ENCODE assay signal across 24 cellular contexts in genomic region chr5:129114539-129115193, GRCh38. TPM values are rescaled to one million over a fixed set of nuclear protein-coding genes. Genes with fewer than 3 reads are reported as not detected.
DNase-seq lines count a peak whose midpoint lies in the region; ATAC-seq lines count a peak whose summit lies in the region.
"Had no signal": no experiment of that assay in that cellular context is flagged by ENCODE, and none has a peak within 500 bp of the region (broad histone marks: within the 10 kb centered on the region; RNA-seq: fewer than 3 reads in every experiment).

No MANE protein-coding gene starts in this region.

- H3K27ac ChIP-seq in naive thymus-derived CD4-positive, alpha-beta T cell (ENCODE audit: low read depth, low read length) = no peak overlapping the region
- H3K27ac ChIP-seq: 22Rv1; BLaER1 treated with 17β-estradiol and CSF1 and Interleukin-3, amounts not matched to agents 10 nM and 100 nM; RWPE1; SK-N-MC had no signal

- CTCF ChIA-PET in naive thymus-derived CD4-positive, alpha-beta T cell (lab: Charles Lee) = no interaction called here

- H3K4me1 Mint-ChIP-seq in activated naive CD8-positive, alpha-beta T cell treated with anti-CD3 and anti-CD28 coated beads, Interleukin-2, amount 10 ng/mL, durations not matched to agents 7 days and 5 days = peaks cover 4% of the 10 kb centered on the region
- H3K4me1 Mint-ChIP-seq in activated naive CD8-positive, alpha-beta T cell treated with anti-CD3 and anti-CD28 coated beads for 36 hours = peaks cover 3% of the 10 kb centered on the region
- peaks cover 9% of the 10 kb centered on the region for H3K4me1 Mint-ChIP-seq in T-helper 17 cell
- peaks cover 0 to 1% (median 0%) of the 10 kb centered on the region in 7 donors for H3K4me1 Mint-ChIP-seq in naive thymus-derived CD4-positive, alpha-beta T cell

- DNase-seq in activated CD4-positive, CD25-positive, alpha-beta regulatory T cell (lab: John Stamatoyannopoulos, UW) = no peak
- no peak for DNase-seq in activated naive CD8-positive, alpha-beta T cell treated with anti-CD3 and anti-CD28 coated beads, Interleukin-2, amount 10 ng/mL, durations not matched to agents 7 days and 5 days
- no peak for DNase-seq in activated naive CD8-positive, alpha-beta T cell treated with anti-CD3 and anti-CD28 coated beads for 36 hours
- DNase-seq in T-helper 17 cell = no peak
- DNase-seq in naive thymus-derived CD4-positive, alpha-beta T cell = no peak
- DNase-seq in HAP-1 (ENCODE audit: low spot score in 2 of 2) = no peak
- DNase-seq in activated effector memory CD4-positive, alpha-beta T cell treated with anti-CD3 and anti-CD28 coated beads, Interleukin-2, amount 50 U/mL, for 16 hours = no peak
- DNase-seq: ACHN; DMS79; H7; MV-4-11; NCI-H1105 treated with DMSO at 0.1 percent for 48 hours; NCI-H2029 treated with DMSO at 0.1 percent for 48 hours; NCI-H226; NCI-H524; NCI-H774; NK-92 treated with Interleukin-12 subunit alpha and Interleukin-12 subunit beta, amount 100 ng/mL, for 24 hours; SHP77 treated with DMSO at 0.1 percent for 48 hours had no signal

- ATAC-seq in activated CD4-positive, CD25-positive, alpha-beta regulatory T cell treated with anti-CD3 and anti-CD28 coated beads, Interleukin-2, amount 50 U/mL, for 24 hours = peak; percentile 72 to 91
- no peak for ATAC-seq in activated naive CD8-positive, alpha-beta T cell treated with anti-CD3 and anti-CD28 coated beads, Interleukin-2, amount 10 ng/mL, durations not matched to agents 7 days and 5 days (ENCODE audit: low read depth)
- peak; percentile 86 for ATAC-seq in T-helper 17 cell
- ATAC-seq in naive thymus-derived CD4-positive, alpha-beta T cell = peak; percentile 22

- H3K27me3 ChIP-seq in naive thymus-derived CD4-positive, alpha-beta T cell (ENCODE audit: control insufficient read depth in 2 of 2, insufficient read depth in 2 of 2, low read length in 2 of 2) = no peaks in the 10 kb centered on the region
- H3K27me3 ChIP-seq in HAP-1 (ENCODE audit: low read depth) = no peaks in the 10 kb centered on the region
- H3K27me3 ChIP-seq: BLaER1 treated with 17β-estradiol and CSF1 and Interleukin-3, amounts not matched to agents 10 nM and 100 nM had no signal

- no peaks in the 10 kb centered on the region for H3K36me3 Mint-ChIP-seq in activated naive CD8-positive, alpha-beta T cell treated with anti-CD3 and anti-CD28 coated beads, Interleukin-2, amount 10 ng/mL, durations not matched to agents 7 days and 5 days
- peaks cover 1% of the 10 kb centered on the region for H3K36me3 Mint-ChIP-seq in activated naive CD8-positive, alpha-beta T cell treated with anti-CD3 and anti-CD28 coated beads for 36 hours
- H3K36me3 Mint-ChIP-seq in T-helper 17 cell (ENCODE audit: low read depth) = peaks cover 3% of the 10 kb centered on the region
- H3K36me3 Mint-ChIP-seq in naive thymus-derived CD4-positive, alpha-beta T cell = peaks cover 0 to 35% (median 10%) of the 10 kb centered on the region in 5 donors

- in situ Hi-C loops in HAP-1 (cut with MboI; ENCODE audit: low sequenced_read_pairs) = no loop called here

- H3K9me3 Mint-ChIP-seq in activated naive CD8-positive, alpha-beta T cell treated with anti-CD3 and anti-CD28 coated beads, Interleukin-2, amount 10 ng/mL, durations not matched to agents 7 days and 5 days = no peaks in the 10 kb centered on the region
- H3K9me3 Mint-ChIP-seq in activated naive CD8-positive, alpha-beta T cell treated with anti-CD3 and anti-CD28 coated beads for 36 hours = no peaks in the 10 kb centered on the region
- H3K9me3 Mint-ChIP-seq in naive thymus-derived CD4-positive, alpha-beta T cell = no peaks in the 10 kb centered on the region
- H3K9me3 Mint-ChIP-seq: IgD-negative memory B cell had no signal

- H3K9me3 ChIP-seq in T-helper 17 cell (ENCODE audit: control insufficient read depth, low read length, poor library complexity, severe bottlenecking) (no peaks in the 10 kb centered on the region), HAP-1 (no peaks in the 10 kb centered on the region)
- H3K9me3 ChIP-seq in naive thymus-derived CD4-positive, alpha-beta T cell (ENCODE audit: control insufficient read depth in 2 of 3, low read length in 3 of 3) = no peaks in the 10 kb centered on the region
- H3K9me3 ChIP-seq: BLaER1 treated with 17β-estradiol and CSF1 and Interleukin-3, amounts not matched to agents 10 nM and 100 nM had no signal

- H3K36me3 ChIP-seq in naive thymus-derived CD4-positive, alpha-beta T cell (ENCODE audit: control insufficient read depth in 2 of 3, insufficient read depth in 3 of 3, low read length in 3 of 3) = peaks cover 0 to 8% (median 0%) of the 10 kb centered on the region in 3 experiments
- 0 out of 2 replicates have a peak, but pooled peaks cover 2% of the 10 kb centered on the region for H3K36me3 ChIP-seq in HAP-1 (replicated peaks)

- H3K4me3 Mint-ChIP-seq in activated naive CD8-positive, alpha-beta T cell treated with anti-CD3 and anti-CD28 coated beads, Interleukin-2, amount 10 ng/mL, durations not matched to agents 7 days and 5 days = no peak overlapping the region
- H3K4me3 Mint-ChIP-seq in activated naive CD8-positive, alpha-beta T cell treated with anti-CD3 and anti-CD28 coated beads for 36 hours = no peak overlapping the region
- peak overlapping the region; percentile 55 for H3K4me3 Mint-ChIP-seq in T-helper 17 cell
- no peak overlapping the region for H3K4me3 Mint-ChIP-seq in naive thymus-derived CD4-positive, alpha-beta T cell
- H3K4me3 Mint-ChIP-seq: IgD-negative memory B cell had no signal

- H3K27me3 Mint-ChIP-seq in activated naive CD8-positive, alpha-beta T cell treated with anti-CD3 and anti-CD28 coated beads, Interleukin-2, amount 10 ng/mL, durations not matched to agents 7 days and 5 days = no peaks in the 10 kb centered on the region
- H3K27me3 Mint-ChIP-seq in activated naive CD8-positive, alpha-beta T cell treated with anti-CD3 and anti-CD28 coated beads for 36 hours = no peaks in the 10 kb centered on the region
- H3K27me3 Mint-ChIP-seq in T-helper 17 cell = no peaks in the 10 kb centered on the region
- no peaks in the 10 kb centered on the region for H3K27me3 Mint-ChIP-seq in naive thymus-derived CD4-positive, alpha-beta T cell
- H3K27me3 Mint-ChIP-seq: IgD-negative memory B cell had no signal

- no peaks in the 10 kb centered on the region for H3K4me1 ChIP-seq in naive thymus-derived CD4-positive, alpha-beta T cell (ENCODE audit: control insufficient read depth in 2 of 2, insufficient read depth in 2 of 2, low read length in 2 of 2)
- no peaks in the 10 kb centered on the region; the same call in 1 of the 2 replicates for H3K4me1 ChIP-seq in HAP-1

- H3K4me3 ChIP-seq in naive thymus-derived CD4-positive, alpha-beta T cell (ENCODE audit: low read length) = no peak overlapping the region
- no peak overlapping the region for H3K4me3 ChIP-seq in HAP-1
- H3K4me3 ChIP-seq: BLaER1 treated with 17β-estradiol and CSF1 and Interleukin-3, amounts not matched to agents 10 nM and 100 nM; SK-N-MC had no signal

- POLR2A ChIA-PET in activated naive CD8-positive, alpha-beta T cell treated with anti-CD3 and anti-CD28 coated beads, Interleukin-2, amount 10 ng/mL, durations not matched to agents 7 days and 5 days (lab: Charles Lee) = interaction anchor here (0.7 kb wide), 1 partner anchor 19 kb away, joined by 4 read pairs; no protein-coding TSS in a partner anchor
- POLR2A ChIA-PET in naive thymus-derived CD4-positive, alpha-beta T cell (lab: Charles Lee) = no interaction called here

- H3K27ac Mint-ChIP-seq in activated naive CD8-positive, alpha-beta T cell treated with anti-CD3 and anti-CD28 coated beads, Interleukin-2, amount 10 ng/mL, durations not matched to agents 7 days and 5 days = peak overlapping the region; percentile 17
- no peak overlapping the region for H3K27ac Mint-ChIP-seq in activated naive CD8-positive, alpha-beta T cell treated with anti-CD3 and anti-CD28 coated beads for 36 hours
- peak overlapping the region; percentile 82 for H3K27ac Mint-ChIP-seq in T-helper 17 cell
- H3K27ac Mint-ChIP-seq in naive thymus-derived CD4-positive, alpha-beta T cell = no peak overlapping the region

- intact Hi-C loops in naive thymus-derived CD4-positive, alpha-beta T cell (cut with micrococcal nuclease) = no loop called here

RNA-seq across cellular contexts. Expression of gene ISOC1, which starts 20.1 kb away (rescaled TPM):
- total RNA-seq in activated naive CD8-positive, alpha-beta T cell treated with anti-CD3 and anti-CD28 coated beads, Interleukin-2, amount 10 ng/mL, durations not matched to agents 7 days and 5 days = 10 to 100 TPM; 14.5 to 16.2 TPM
- 10 to 100 TPM; 24.3 to 25.8 TPM for total RNA-seq in activated naive CD8-positive, alpha-beta T cell treated with anti-CD3 and anti-CD28 coated beads for 36 hours
- 10 to 100 TPM; 10.1 to 12.3 TPM for total RNA-seq in T-helper 17 cell
- 10 to 100 TPM in 3 of 5 experiments, 1 to 10 TPM in 2; 5.3 to 18.9 (median 11.9) TPM for total RNA-seq in naive thymus-derived CD4-positive, alpha-beta T cell
- polyA plus RNA-seq in naive thymus-derived CD4-positive, alpha-beta T cell = 10 to 100 TPM; 23.6 to 32.1 TPM

Comparison
In these comparisons a context has a peak if more than half of its experiments do, and no peak if none do; other contexts are left out.
1. H3K27ac Mint-ChIP-seq: peak in activated naive CD8-positive, alpha-beta T cell treated with anti-CD3 and anti-CD28 coated beads, Interleukin-2, amount 10 ng/mL, durations not matched to agents 7 days and 5 days (single experiment) and T-helper 17 cell (single experiment); none in activated naive CD8-positive, alpha-beta T cell treated with anti-CD3 and anti-CD28 coated beads for 36 hours (single experiment) and naive thymus-derived CD4-positive, alpha-beta T cell (0 of 9).